31 cellular contexts compared by ENCODE assay signal in genomic region chr10:102196893-102197292, GRCh38. TPM values are rescaled to one million over a fixed set of nuclear protein-coding genes. Genes with fewer than 3 reads are reported as not detected.
DNase-seq lines count a peak whose midpoint lies in the region; ATAC-seq and TF ChIP-seq lines count a peak whose summit lies in the region.
"Had no signal": no experiment of that assay in that cellular context is flagged by ENCODE, and none has a peak within 500 bp of the region (broad histone marks: within the 10 kb centered on the region; RNA-seq: fewer than 3 reads in every experiment).

No MANE protein-coding gene starts in this region.

- H3K4me3 ChIP-seq in GM12865 (ENCODE audit: low read depth, low read length), result no peak overlapping the region
- H3K4me3 ChIP-seq: right lobe of liver, SK-N-MC had no signal

- TF ChIP-seq CTCF in activated CD8-positive, alpha-beta T cell treated with anti-CD3 and anti-CD28 coated beads for 36 hours (IDR thresholded peaks at IDR 0.05), result no peak
- TF ChIP-seq CTCF in GM12865 (IDR thresholded peaks at IDR 0.05; ENCODE audit: insufficient read depth, low read depth, low read length, missing control alignments), result no peak

- peaks cover 6% of the 10 kb centered on the region for H3K4me1 Mint-ChIP-seq in activated CD8-positive, alpha-beta T cell treated with anti-CD3 and anti-CD28 coated beads for 36 hours (ENCODE audit: low read depth)
- H3K4me1 Mint-ChIP-seq in activated CD8-positive, alpha-beta T cell treated with anti-CD3 and anti-CD28 coated beads, Interleukin-2, amount 10 ng/mL, durations not matched to agents 7 days and 5 days (ENCODE audit: low read depth), result no peaks in the 10 kb centered on the region
- peaks cover 4% of the 10 kb centered on the region for H3K4me1 Mint-ChIP-seq in activated T-cell treated with anti-CD3 and anti-CD28 coated beads, Interleukin-2, amount 50 U/mL, for 4 hours (ENCODE audit: low read depth)
- H3K4me1 Mint-ChIP-seq: activated naive CD4-positive, alpha-beta T cell treated with anti-CD3 and anti-CD28 coated beads, Interleukin-2, amount 10 ng/mL, durations not matched to agents 7 days and 5 days; CD8-positive, alpha-beta memory T cell had no signal

- CTCF ChIA-PET in activated CD8-positive, alpha-beta T cell treated with anti-CD3 and anti-CD28 coated beads for 36 hours (lab: Charles Lee), result interaction anchor here (1.4 kb wide), 1 partner anchor 33 kb away, joined by 3 read pairs; no protein-coding TSS in a partner anchor
- CTCF ChIA-PET in activated CD8-positive, alpha-beta T cell treated with anti-CD3 and anti-CD28 coated beads, Interleukin-2, amount 10 ng/mL, durations not matched to agents 7 days and 5 days (lab: Charles Lee), result no interaction called here

- peaks cover 4% of the 10 kb centered on the region for H3K9me3 Mint-ChIP-seq in activated CD8-positive, alpha-beta T cell treated with anti-CD3 and anti-CD28 coated beads for 36 hours
- no peaks in the 10 kb centered on the region for H3K9me3 Mint-ChIP-seq in activated CD8-positive, alpha-beta T cell treated with anti-CD3 and anti-CD28 coated beads, Interleukin-2, amount 10 ng/mL, durations not matched to agents 7 days and 5 days (ENCODE audit: insufficient read depth)
- peaks cover 4% of the 10 kb centered on the region for H3K9me3 Mint-ChIP-seq in activated T-cell treated with anti-CD3 and anti-CD28 coated beads, Interleukin-2, amount 50 U/mL, for 4 hours

- H3K36me3 Mint-ChIP-seq in activated CD8-positive, alpha-beta T cell treated with anti-CD3 and anti-CD28 coated beads for 36 hours (ENCODE audit: low read depth), result no peaks in the 10 kb centered on the region
- H3K36me3 Mint-ChIP-seq in activated CD8-positive, alpha-beta T cell treated with anti-CD3 and anti-CD28 coated beads, Interleukin-2, amount 10 ng/mL, durations not matched to agents 7 days and 5 days (ENCODE audit: low read depth), result peaks cover 3% of the 10 kb centered on the region
- H3K36me3 Mint-ChIP-seq in activated T-cell treated with anti-CD3 and anti-CD28 coated beads, Interleukin-2, amount 50 U/mL, for 4 hours (ENCODE audit: insufficient read depth), result no peaks in the 10 kb centered on the region
- H3K36me3 Mint-ChIP-seq: naive B cell had no signal

- ATAC-seq in activated CD8-positive, alpha-beta T cell treated with anti-CD3 and anti-CD28 coated beads for 36 hours, result peak; percentile 84
- ATAC-seq in activated CD8-positive, alpha-beta T cell treated with anti-CD3 and anti-CD28 coated beads, Interleukin-2, amount 10 ng/mL, durations not matched to agents 7 days and 5 days, result no peak
- peak; percentile 66 for ATAC-seq in activated T-cell treated with anti-CD3 and anti-CD28 coated beads, Interleukin-2, amount 50 U/mL, for 4 hours
- no peak for ATAC-seq in HG03097 (IDR thresholded peaks at IDR 0.05; ENCODE audit: low FRiP score, unreplicated experiment)
- ATAC-seq: HCT116, left ventricle myocardium superior, right lobe of liver had no signal

- DNase-seq in activated CD8-positive, alpha-beta T cell treated with anti-CD3 and anti-CD28 coated beads for 36 hours, result peak; percentile 48
- DNase-seq in activated CD8-positive, alpha-beta T cell treated with anti-CD3 and anti-CD28 coated beads, Interleukin-2, amount 10 ng/mL, durations not matched to agents 7 days and 5 days, result no peak
- DNase-seq in GM12865 (ENCODE audit: low read depth) (peak; percentile 34), germinal center (ENCODE audit: low spot score) (no peak), NCI-H146 treated with DMSO at 0.1 percent for 48 hours (lab: John Stamatoyannopoulos, UW; ENCODE audit: unreplicated experiment) (no peak)
- DNase-seq in activated T-cell treated with anti-CD3 and anti-CD28 coated beads, Interleukin-2, amount 50 U/mL, for 4 hours, result no peak
- DNase-seq in stimulated activated CD4-positive, alpha-beta T cell treated with anti-CD3 and anti-CD28 coated beads, Interleukin-4, amount 100 ng/mL, for 24 hours, result peak; percentile 28
- DNase-seq: activated CD8-positive, alpha-beta memory T cell treated with anti-CD3 and anti-CD28 coated beads, Interleukin-2, amount 50 U/mL, for 48 hours; activated naive CD4-positive, alpha-beta T cell treated with anti-CD3 and anti-CD28 coated beads, Interleukin-2, amount 10 ng/mL, durations not matched to agents 7 days and 5 days; CD8-positive, alpha-beta memory T cell; effector CD4-positive, alpha-beta T cell; glutamatergic neuron; KBM-7; left ventricle myocardium superior; MM.1S; naive B cell; NCI-H146; NCI-H446; NCI-H82; right lobe of liver had no signal

- H3K27ac Mint-ChIP-seq in activated CD8-positive, alpha-beta T cell treated with anti-CD3 and anti-CD28 coated beads for 36 hours, result no peak overlapping the region
- H3K27ac Mint-ChIP-seq in activated CD8-positive, alpha-beta T cell treated with anti-CD3 and anti-CD28 coated beads, Interleukin-2, amount 10 ng/mL, durations not matched to agents 7 days and 5 days, result no peak overlapping the region
- H3K27ac Mint-ChIP-seq: activated naive CD4-positive, alpha-beta T cell treated with anti-CD3 and anti-CD28 coated beads, Interleukin-2, amount 10 ng/mL, durations not matched to agents 7 days and 5 days; B cell; CD8-positive, alpha-beta memory T cell; naive B cell; progenitor cell of endocrine pancreas; T-helper 1 cell treated with Interleukin-12 subunit alpha and Interleukin-12 subunit beta and Interleukin-4 antibody, amounts not matched to agents 30 μg/mL and 1 μg/mL, for 36 hours had no signal

- intact Hi-C loops in activated CD8-positive, alpha-beta T cell treated with anti-CD3 and anti-CD28 coated beads for 36 hours (cut with micrococcal nuclease), result no loop called here

- H3K4me3 Mint-ChIP-seq in activated CD8-positive, alpha-beta T cell treated with anti-CD3 and anti-CD28 coated beads for 36 hours, result no peak overlapping the region
- H3K4me3 Mint-ChIP-seq in activated CD8-positive, alpha-beta T cell treated with anti-CD3 and anti-CD28 coated beads, Interleukin-2, amount 10 ng/mL, durations not matched to agents 7 days and 5 days, result no peak overlapping the region
- no peak overlapping the region for H3K4me3 Mint-ChIP-seq in activated T-cell treated with anti-CD3 and anti-CD28 coated beads, Interleukin-2, amount 50 U/mL, for 4 hours
- H3K4me3 Mint-ChIP-seq: activated naive CD4-positive, alpha-beta T cell treated with anti-CD3 and anti-CD28 coated beads, Interleukin-2, amount 10 ng/mL, durations not matched to agents 7 days and 5 days; B cell; CD8-positive, alpha-beta memory T cell; naive B cell; T-helper 1 cell treated with Interleukin-12 subunit alpha and Interleukin-12 subunit beta and Interleukin-4 antibody, amounts not matched to agents 30 μg/mL and 1 μg/mL, for 36 hours had no signal

- H3K27me3 Mint-ChIP-seq in activated CD8-positive, alpha-beta T cell treated with anti-CD3 and anti-CD28 coated beads for 36 hours, result no peaks in the 10 kb centered on the region
- H3K27me3 Mint-ChIP-seq in activated CD8-positive, alpha-beta T cell treated with anti-CD3 and anti-CD28 coated beads, Interleukin-2, amount 10 ng/mL, durations not matched to agents 7 days and 5 days (ENCODE audit: low read depth), result peaks cover 6% of the 10 kb centered on the region
- peaks cover 4% of the 10 kb centered on the region for H3K27me3 Mint-ChIP-seq in activated T-cell treated with anti-CD3 and anti-CD28 coated beads, Interleukin-2, amount 50 U/mL, for 4 hours (ENCODE audit: low read depth)
- H3K27me3 Mint-ChIP-seq: progenitor cell of endocrine pancreas had no signal

- POLR2A ChIA-PET in activated CD8-positive, alpha-beta T cell treated with anti-CD3 and anti-CD28 coated beads for 36 hours (lab: Charles Lee), result no interaction called here
- POLR2A ChIA-PET in activated CD8-positive, alpha-beta T cell treated with anti-CD3 and anti-CD28 coated beads, Interleukin-2, amount 10 ng/mL, durations not matched to agents 7 days and 5 days (lab: Charles Lee), result no interaction called here

RNA-seq across cellular contexts. Expression of gene ELOVL3, which starts 29.2 kb away (rescaled TPM):
- not detected for total RNA-seq in activated CD8-positive, alpha-beta T cell treated with anti-CD3 and anti-CD28 coated beads for 36 hours
- total RNA-seq in activated CD8-positive, alpha-beta T cell treated with anti-CD3 and anti-CD28 coated beads, Interleukin-2, amount 10 ng/mL, durations not matched to agents 7 days and 5 days, result not detected
- not detected for total RNA-seq in activated T-cell treated with anti-CD3 and anti-CD28 coated beads, Interleukin-2, amount 50 U/mL, for 4 hours
- total RNA-seq: B cell; bronchial epithelial cell; CD8-positive, alpha-beta memory T cell; left ventricle myocardium superior; progenitor cell of endocrine pancreas; right lobe of liver; temporal lobe had no signal

RNA-seq across cellular contexts. Expression of gene PITX3, which starts 44.4 kb away (rescaled TPM):
- total RNA-seq in activated CD8-positive, alpha-beta T cell treated with anti-CD3 and anti-CD28 coated beads for 36 hours, result under 1 TPM in 1 of 2 experiments, not detected in 1; 0.23 TPM
- not detected for total RNA-seq in activated CD8-positive, alpha-beta T cell treated with anti-CD3 and anti-CD28 coated beads, Interleukin-2, amount 10 ng/mL, durations not matched to agents 7 days and 5 days
- total RNA-seq in activated T-cell treated with anti-CD3 and anti-CD28 coated beads, Interleukin-2, amount 50 U/mL, for 4 hours, result under 1 TPM in 2 of 3 donors, not detected in 1; 0.25 to 0.46 TPM
- total RNA-seq: B cell; bronchial epithelial cell; CD8-positive, alpha-beta memory T cell; mesenteric fat pad; OCI-LY7; progenitor cell of endocrine pancreas; right lobe of liver; temporal lobe; ureter had no signal

RNA-seq across cellular contexts. Expression of gene NOLC1, which starts 44.7 kb away (rescaled TPM):
- total RNA-seq in activated CD8-positive, alpha-beta T cell treated with anti-CD3 and anti-CD28 coated beads for 36 hours, result 100 to 1,000 TPM; 210 to 215 TPM
- 10 to 100 TPM; 94.1 to 95.3 TPM for total RNA-seq in activated CD8-positive, alpha-beta T cell treated with anti-CD3 and anti-CD28 coated beads, Interleukin-2, amount 10 ng/mL, durations not matched to agents 7 days and 5 days
- 100 to 1,000 TPM; 451 to 523 (median 461) TPM for total RNA-seq in activated T-cell treated with anti-CD3 and anti-CD28 coated beads, Interleukin-2, amount 50 U/mL, for 4 hours

RNA-seq across cellular contexts. Expression of gene GBF1, which starts 48.4 kb away (rescaled TPM):
- total RNA-seq in activated CD8-positive, alpha-beta T cell treated with anti-CD3 and anti-CD28 coated beads for 36 hours, result 10 to 100 TPM; 25.4 to 28.2 TPM
- total RNA-seq in activated CD8-positive, alpha-beta T cell treated with anti-CD3 and anti-CD28 coated beads, Interleukin-2, amount 10 ng/mL, durations not matched to agents 7 days and 5 days, result 10 to 100 TPM; 39.8 to 42.9 TPM
- total RNA-seq in activated T-cell treated with anti-CD3 and anti-CD28 coated beads, Interleukin-2, amount 50 U/mL, for 4 hours, result 10 to 100 TPM; 42.9 to 46.5 (median 43.3) TPM

Comparison
In these comparisons a context has a peak if more than half of its experiments do, and no peak if none do; other contexts are left out.
1. ATAC-seq: peak in activated CD8-positive, alpha-beta T cell treated with anti-CD3 and anti-CD28 coated beads for 36 hours (single experiment) and activated T-cell treated with anti-CD3 and anti-CD28 coated beads, Interleukin-2, amount 50 U/mL, for 4 hours (2 of 2); none in activated CD8-positive, alpha-beta T cell treated with anti-CD3 and anti-CD28 coated beads, Interleukin-2, amount 10 ng/mL, durations not matched to agents 7 days and 5 days (single experiment) and HG03097 (single experiment).
2. DNase-seq: peak in activated CD8-positive, alpha-beta T cell treated with anti-CD3 and anti-CD28 coated beads for 36 hours (single experiment), GM12865 (single experiment) and stimulated activated CD4-positive, alpha-beta T cell treated with anti-CD3 and anti-CD28 coated beads, Interleukin-4, amount 100 ng/mL, for 24 hours (single experiment); none in activated CD8-positive, alpha-beta T cell treated with anti-CD3 and anti-CD28 coated beads, Interleukin-2, amount 10 ng/mL, durations not matched to agents 7 days and 5 days (single experiment), activated T-cell treated with anti-CD3 and anti-CD28 coated beads, Interleukin-2, amount 50 U/mL, for 4 hours (single experiment), germinal center (single experiment) and NCI-H146 treated with DMSO at 0.1 percent for 48 hours (single experiment).